1 cellular context compared by ENCODE assay signal in the genomic region with DNA sequence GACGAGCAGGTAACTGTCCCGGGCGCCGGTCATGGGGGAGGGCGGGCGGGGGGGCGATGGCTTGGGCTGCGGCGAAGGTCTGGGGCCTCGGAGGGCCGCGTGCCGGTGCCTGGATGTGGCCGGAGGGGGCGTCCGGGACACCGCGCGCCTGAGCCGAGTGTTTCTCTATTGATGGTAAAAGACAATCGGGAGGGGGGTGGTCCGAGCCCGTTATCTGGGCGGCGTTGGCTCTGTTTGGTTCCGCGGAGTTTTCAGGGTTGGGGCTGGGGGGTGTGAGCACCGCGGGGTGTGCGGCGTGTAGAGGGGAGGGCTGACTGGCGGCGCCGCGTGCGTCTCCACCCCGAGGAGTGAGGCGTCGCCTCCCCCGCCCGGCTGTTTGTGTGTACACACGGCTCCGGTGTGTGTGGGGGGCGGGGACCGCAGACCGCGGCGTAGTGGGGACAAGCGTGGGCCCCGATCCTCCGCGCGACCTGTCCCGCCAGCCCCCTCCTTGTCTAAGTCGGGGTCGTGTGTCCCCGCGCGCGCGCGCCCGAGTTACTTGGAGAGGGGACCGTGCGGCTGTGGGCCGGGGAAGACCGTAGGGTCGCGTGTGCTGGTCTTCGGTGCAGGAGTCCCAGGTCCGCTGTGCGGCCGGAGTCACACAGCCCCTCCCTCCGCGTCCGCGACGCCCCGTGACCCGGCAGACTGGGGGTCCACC.
TF ChIP-seq lines count a peak whose summit lies in the region.

No MANE protein-coding gene starts in this region.

TF ChIP-seq in K562, 482 proteins besides CTCF, POLR2A, EP300 and RAD21 (continued from another document and continues in another):
- TF ChIP-seq, protein P1, sequence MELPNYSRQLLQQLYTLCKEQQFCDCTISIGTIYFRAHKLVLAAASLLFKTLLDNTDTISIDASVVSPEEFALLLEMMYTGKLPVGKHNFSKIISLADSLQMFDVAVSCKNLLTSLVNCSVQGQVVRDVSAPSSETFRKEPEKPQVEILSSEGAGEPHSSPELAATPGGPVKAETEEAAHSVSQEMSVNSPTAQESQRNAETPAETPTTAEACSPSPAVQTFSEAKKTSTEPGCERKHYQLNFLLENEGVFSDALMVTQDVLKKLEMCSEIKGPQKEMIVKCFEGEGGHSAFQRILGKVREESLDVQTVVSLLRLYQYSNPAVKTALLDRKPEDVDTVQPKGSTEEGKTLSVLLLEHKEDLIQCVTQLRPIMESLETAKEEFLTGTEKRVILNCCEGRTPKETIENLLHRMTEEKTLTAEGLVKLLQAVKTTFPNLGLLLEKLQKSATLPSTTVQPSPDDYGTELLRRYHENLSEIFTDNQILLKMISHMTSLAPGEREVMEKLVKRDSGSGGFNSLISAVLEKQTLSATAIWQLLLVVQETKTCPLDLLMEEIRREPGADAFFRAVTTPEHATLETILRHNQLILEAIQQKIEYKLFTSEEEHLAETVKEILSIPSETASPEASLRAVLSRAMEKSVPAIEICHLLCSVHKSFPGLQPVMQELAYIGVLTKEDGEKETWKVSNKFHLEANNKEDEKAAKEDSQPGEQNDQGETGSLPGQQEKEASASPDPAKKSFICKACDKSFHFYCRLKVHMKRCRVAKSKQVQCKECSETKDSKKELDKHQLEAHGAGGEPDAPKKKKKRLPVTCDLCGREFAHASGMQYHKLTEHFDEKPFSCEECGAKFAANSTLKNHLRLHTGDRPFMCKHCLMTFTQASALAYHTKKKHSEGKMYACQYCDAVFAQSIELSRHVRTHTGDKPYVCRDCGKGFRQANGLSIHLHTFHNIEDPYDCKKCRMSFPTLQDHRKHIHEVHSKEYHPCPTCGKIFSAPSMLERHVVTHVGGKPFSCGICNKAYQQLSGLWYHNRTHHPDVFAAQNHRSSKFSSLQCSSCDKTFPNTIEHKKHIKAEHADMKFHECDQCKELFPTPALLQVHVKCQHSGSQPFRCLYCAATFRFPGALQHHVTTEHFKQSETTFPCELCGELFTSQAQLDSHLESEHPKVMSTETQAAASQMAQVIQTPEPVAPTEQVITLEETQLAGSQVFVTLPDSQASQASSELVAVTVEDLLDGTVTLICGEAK (IDR thresholded peaks at IDR 0.05): no peak
- TF ChIP-seq, protein P1 (CRISPR knock-in tag; IDR thresholded peaks at IDR 0.05): no peak
- no peak for TF ChIP-seq ASH1L (IDR thresholded peaks at IDR 0.05; ENCODE audit: borderline replicate concordance, low read depth, partially characterized antibody)
- TF ChIP-seq, protein P2, sequence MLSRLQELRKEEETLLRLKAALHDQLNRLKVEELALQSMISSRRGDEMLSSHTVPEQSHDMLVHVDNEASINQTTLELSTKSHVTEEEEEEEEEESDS (CRISPR knock-in tag; IDR thresholded peaks at IDR 0.05): no peak
- TF ChIP-seq ZNF263 (CRISPR knock-in tag; IDR thresholded peaks at IDR 0.05; ENCODE audit: borderline replicate concordance): no peak
- TF ChIP-seq, protein P3, sequence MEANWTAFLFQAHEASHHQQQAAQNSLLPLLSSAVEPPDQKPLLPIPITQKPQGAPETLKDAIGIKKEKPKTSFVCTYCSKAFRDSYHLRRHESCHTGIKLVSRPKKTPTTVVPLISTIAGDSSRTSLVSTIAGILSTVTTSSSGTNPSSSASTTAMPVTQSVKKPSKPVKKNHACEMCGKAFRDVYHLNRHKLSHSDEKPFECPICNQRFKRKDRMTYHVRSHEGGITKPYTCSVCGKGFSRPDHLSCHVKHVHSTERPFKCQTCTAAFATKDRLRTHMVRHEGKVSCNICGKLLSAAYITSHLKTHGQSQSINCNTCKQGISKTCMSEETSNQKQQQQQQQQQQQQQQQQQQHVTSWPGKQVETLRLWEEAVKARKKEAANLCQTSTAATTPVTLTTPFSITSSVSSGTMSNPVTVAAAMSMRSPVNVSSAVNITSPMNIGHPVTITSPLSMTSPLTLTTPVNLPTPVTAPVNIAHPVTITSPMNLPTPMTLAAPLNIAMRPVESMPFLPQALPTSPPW (CRISPR knock-in tag; IDR thresholded peaks at IDR 0.05): peak; percentile 65
- TF ChIP-seq HDGF (IDR thresholded peaks at IDR 0.05): no peak
- TF ChIP-seq ZNF384 (IDR thresholded peaks at IDR 0.05; ENCODE audit: low read depth, low read length): no peak
- no peak for TF ChIP-seq ARHGAP35 (IDR thresholded peaks at IDR 0.05; ENCODE audit: partially characterized antibody)
- no peak for TF ChIP-seq MYNN (IDR thresholded peaks at IDR 0.05)
- TF ChIP-seq MYNN (CRISPR knock-in tag; IDR thresholded peaks at IDR 0.05): no peak
- TF ChIP-seq, protein P4, sequence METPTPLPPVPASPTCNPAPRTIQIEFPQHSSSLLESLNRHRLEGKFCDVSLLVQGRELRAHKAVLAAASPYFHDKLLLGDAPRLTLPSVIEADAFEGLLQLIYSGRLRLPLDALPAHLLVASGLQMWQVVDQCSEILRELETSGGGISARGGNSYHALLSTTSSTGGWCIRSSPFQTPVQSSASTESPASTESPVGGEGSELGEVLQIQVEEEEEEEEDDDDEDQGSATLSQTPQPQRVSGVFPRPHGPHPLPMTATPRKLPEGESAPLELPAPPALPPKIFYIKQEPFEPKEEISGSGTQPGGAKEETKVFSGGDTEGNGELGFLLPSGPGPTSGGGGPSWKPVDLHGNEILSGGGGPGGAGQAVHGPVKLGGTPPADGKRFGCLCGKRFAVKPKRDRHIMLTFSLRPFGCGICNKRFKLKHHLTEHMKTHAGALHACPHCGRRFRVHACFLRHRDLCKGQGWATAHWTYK (CRISPR knock-in tag; IDR thresholded peaks at IDR 0.05): no peak
- 0 out of 2 replicates have a peak, but pooled peaks have one; percentile 25 for TF ChIP-seq FOSL1 (tag; conservative IDR thresholded peaks at IDR 0.05)
- TF ChIP-seq KDM1A (IDR thresholded peaks at IDR 0.05): peak in 1 of 2 experiments; percentile 50; a peak in 1 of 4 replicates
- TF ChIP-seq, protein P5, sequence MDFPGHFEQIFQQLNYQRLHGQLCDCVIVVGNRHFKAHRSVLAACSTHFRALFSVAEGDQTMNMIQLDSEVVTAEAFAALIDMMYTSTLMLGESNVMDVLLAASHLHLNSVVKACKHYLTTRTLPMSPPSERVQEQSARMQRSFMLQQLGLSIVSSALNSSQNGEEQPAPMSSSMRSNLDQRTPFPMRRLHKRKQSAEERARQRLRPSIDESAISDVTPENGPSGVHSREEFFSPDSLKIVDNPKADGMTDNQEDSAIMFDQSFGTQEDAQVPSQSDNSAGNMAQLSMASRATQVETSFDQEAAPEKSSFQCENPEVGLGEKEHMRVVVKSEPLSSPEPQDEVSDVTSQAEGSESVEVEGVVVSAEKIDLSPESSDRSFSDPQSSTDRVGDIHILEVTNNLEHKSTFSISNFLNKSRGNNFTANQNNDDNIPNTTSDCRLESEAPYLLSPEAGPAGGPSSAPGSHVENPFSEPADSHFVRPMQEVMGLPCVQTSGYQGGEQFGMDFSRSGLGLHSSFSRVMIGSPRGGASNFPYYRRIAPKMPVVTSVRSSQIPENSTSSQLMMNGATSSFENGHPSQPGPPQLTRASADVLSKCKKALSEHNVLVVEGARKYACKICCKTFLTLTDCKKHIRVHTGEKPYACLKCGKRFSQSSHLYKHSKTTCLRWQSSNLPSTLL (IDR thresholded peaks at IDR 0.05): no peak
- 0 out of 2 replicates have a peak, but pooled peaks have one; percentile 25 for TF ChIP-seq TOE1 (IDR thresholded peaks at IDR 0.05; ENCODE audit: borderline replicate concordance)
- no peak for TF ChIP-seq TOE1 (CRISPR knock-in tag; IDR thresholded peaks at IDR 0.05; ENCODE audit: borderline replicate concordance, low read depth)
- no peak for TF ChIP-seq SIX5 (IDR thresholded peaks at IDR 0.05; ENCODE audit: borderline replicate concordance in 1 of 2, insufficient read depth in 1 of 2, low read depth in 1 of 2, low read length in 2 of 2)
- TF ChIP-seq, protein P6, sequence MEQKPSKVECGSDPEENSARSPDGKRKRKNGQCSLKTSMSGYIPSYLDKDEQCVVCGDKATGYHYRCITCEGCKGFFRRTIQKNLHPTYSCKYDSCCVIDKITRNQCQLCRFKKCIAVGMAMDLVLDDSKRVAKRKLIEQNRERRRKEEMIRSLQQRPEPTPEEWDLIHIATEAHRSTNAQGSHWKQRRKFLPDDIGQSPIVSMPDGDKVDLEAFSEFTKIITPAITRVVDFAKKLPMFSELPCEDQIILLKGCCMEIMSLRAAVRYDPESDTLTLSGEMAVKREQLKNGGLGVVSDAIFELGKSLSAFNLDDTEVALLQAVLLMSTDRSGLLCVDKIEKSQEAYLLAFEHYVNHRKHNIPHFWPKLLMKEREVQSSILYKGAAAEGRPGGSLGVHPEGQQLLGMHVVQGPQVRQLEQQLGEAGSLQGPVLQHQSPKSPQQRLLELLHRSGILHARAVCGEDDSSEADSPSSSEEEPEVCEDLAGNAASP (IDR thresholded peaks at IDR 0.05): no peak
- TF ChIP-seq, protein P7, sequence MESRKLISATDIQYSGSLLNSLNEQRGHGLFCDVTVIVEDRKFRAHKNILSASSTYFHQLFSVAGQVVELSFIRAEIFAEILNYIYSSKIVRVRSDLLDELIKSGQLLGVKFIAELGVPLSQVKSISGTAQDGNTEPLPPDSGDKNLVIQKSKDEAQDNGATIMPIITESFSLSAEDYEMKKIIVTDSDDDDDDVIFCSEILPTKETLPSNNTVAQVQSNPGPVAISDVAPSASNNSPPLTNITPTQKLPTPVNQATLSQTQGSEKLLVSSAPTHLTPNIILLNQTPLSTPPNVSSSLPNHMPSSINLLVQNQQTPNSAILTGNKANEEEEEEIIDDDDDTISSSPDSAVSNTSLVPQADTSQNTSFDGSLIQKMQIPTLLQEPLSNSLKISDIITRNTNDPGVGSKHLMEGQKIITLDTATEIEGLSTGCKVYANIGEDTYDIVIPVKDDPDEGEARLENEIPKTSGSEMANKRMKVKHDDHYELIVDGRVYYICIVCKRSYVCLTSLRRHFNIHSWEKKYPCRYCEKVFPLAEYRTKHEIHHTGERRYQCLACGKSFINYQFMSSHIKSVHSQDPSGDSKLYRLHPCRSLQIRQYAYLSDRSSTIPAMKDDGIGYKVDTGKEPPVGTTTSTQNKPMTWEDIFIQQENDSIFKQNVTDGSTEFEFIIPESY (CRISPR knock-in tag; IDR thresholded peaks at IDR 0.05): peak; percentile 26; the same call in 1 of the 2 replicates
- TF ChIP-seq POLR2B (IDR thresholded peaks at IDR 0.05; ENCODE audit: low read depth, partially characterized antibody): no peak
- TF ChIP-seq, protein P8, sequence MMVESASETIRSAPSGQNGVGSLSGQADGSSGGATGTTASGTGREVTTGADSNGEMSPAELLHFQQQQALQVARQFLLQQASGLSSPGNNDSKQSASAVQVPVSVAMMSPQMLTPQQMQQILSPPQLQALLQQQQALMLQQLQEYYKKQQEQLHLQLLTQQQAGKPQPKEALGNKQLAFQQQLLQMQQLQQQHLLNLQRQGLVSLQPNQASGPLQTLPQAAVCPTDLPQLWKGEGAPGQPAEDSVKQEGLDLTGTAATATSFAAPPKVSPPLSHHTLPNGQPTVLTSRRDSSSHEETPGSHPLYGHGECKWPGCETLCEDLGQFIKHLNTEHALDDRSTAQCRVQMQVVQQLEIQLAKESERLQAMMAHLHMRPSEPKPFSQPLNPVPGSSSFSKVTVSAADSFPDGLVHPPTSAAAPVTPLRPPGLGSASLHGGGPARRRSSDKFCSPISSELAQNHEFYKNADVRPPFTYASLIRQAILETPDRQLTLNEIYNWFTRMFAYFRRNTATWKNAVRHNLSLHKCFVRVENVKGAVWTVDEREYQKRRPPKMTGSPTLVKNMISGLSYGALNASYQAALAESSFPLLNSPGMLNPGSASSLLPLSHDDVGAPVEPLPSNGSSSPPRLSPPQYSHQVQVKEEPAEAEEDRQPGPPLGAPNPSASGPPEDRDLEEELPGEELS (CRISPR knock-in tag; IDR thresholded peaks at IDR 0.05; ENCODE audit: borderline replicate concordance): peak; percentile 85
- no peak for TF ChIP-seq TRIM24 (IDR thresholded peaks at IDR 0.05)
- TF ChIP-seq, protein P9, sequence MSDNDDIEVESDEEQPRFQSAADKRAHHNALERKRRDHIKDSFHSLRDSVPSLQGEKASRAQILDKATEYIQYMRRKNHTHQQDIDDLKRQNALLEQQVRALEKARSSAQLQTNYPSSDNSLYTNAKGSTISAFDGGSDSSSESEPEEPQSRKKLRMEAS (CRISPR knock-in tag; IDR thresholded peaks at IDR 0.05): peak; percentile 72
- TF ChIP-seq, protein P10, sequence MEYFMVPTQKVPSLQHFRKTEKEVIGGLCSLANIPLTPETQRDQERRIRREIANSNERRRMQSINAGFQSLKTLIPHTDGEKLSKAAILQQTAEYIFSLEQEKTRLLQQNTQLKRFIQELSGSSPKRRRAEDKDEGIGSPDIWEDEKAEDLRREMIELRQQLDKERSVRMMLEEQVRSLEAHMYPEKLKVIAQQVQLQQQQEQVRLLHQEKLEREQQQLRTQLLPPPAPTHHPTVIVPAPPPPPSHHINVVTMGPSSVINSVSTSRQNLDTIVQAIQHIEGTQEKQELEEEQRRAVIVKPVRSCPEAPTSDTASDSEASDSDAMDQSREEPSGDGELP (CRISPR knock-in tag; IDR thresholded peaks at IDR 0.05; ENCODE audit: borderline replicate concordance): peak; percentile 67
- TF ChIP-seq SIN3A (IDR thresholded peaks at IDR 0.05; ENCODE audit: borderline replicate concordance in 2 of 2, control insufficient read depth in 1 of 2, low read depth in 2 of 2, low read length in 2 of 2): no peak
